ENCODE assay signal across 8 cellular contexts in genomic region chr17:58693208-58693607, GRCh38. TPM values are rescaled to one million over a fixed set of nuclear protein-coding genes. Genes with fewer than 3 reads are reported as not detected.
DNase-seq lines count a peak whose midpoint lies in the region; ATAC-seq and TF ChIP-seq lines count a peak whose summit lies in the region.

No MANE protein-coding gene starts in this region.

- H3K79me2 ChIP-seq in OCI-LY3 (ENCODE audit: low read length), result peaks cover 32% of the 10 kb centered on the region

- H3K9ac ChIP-seq in ES-I3 (ENCODE audit: low read depth, low read length), result peak overlapping the region; percentile 63; the same call in 1 of the 2 replicates
- H3K9ac ChIP-seq in OCI-LY3 (ENCODE audit: low read length), result peak overlapping the region; percentile 87

- peak overlapping the region; percentile 71 for H3K27ac ChIP-seq in OCI-LY3 (ENCODE audit: low read length)

- peaks cover 3% of the 10 kb centered on the region for H3K27me3 Mint-ChIP-seq in endothelial cell (ENCODE audit: unreplicated experiment)

- H3K27me3 ChIP-seq in OCI-LY3 (ENCODE audit: low read depth, low read length), result no peaks in the 10 kb centered on the region

- ATAC-seq in GM21360 (IDR thresholded peaks at IDR 0.05; ENCODE audit: unreplicated experiment) (no peak), GM19035 (IDR thresholded peaks at IDR 0.05; ENCODE audit: unreplicated experiment) (no peak)

- H3K4me1 ChIP-seq in ES-I3 (ENCODE audit: insufficient read depth, low read length) (peaks cover 3% of the 10 kb centered on the region; the same call in 1 of the 2 replicates), OCI-LY3 (ENCODE audit: low read length) (peaks cover 22% of the 10 kb centered on the region)

- no peaks in the 10 kb centered on the region for H3K9me3 Mint-ChIP-seq in endothelial cell (ENCODE audit: unreplicated experiment)

- peak overlapping the region; percentile 57 for H3K27ac Mint-ChIP-seq in endothelial cell (ENCODE audit: unreplicated experiment)

- H3K9me3 ChIP-seq in ES-I3 (ENCODE audit: control insufficient read depth, insufficient read depth, low read length) (no peaks in the 10 kb centered on the region), OCI-LY3 (ENCODE audit: insufficient read depth, low read length) (no peaks in the 10 kb centered on the region)

- TF ChIP-seq CTCF in OCI-LY3 (IDR thresholded peaks at IDR 0.05; ENCODE audit: low read depth, low read length), result no peak
- TF ChIP-seq CTCF in endothelial cell (IDR thresholded peaks at IDR 0.05; ENCODE audit: unreplicated experiment), result no peak

- peak overlapping the region; percentile 89 for H3K4me3 Mint-ChIP-seq in endothelial cell (ENCODE audit: unreplicated experiment)

- H3K36me3 ChIP-seq in ES-I3 (ENCODE audit: insufficient read depth, low read length), result no peaks in the 10 kb centered on the region
- H3K36me3 ChIP-seq in OCI-LY3 (replicated peaks; ENCODE audit: low read depth, low read length), result peaks cover 19% of the 10 kb centered on the region

- peak overlapping the region; percentile 88 for H3K4me2 ChIP-seq in OCI-LY3 (ENCODE audit: low read length)

- no peaks in the 10 kb centered on the region for H3K36me3 Mint-ChIP-seq in endothelial cell (ENCODE audit: low read depth, unreplicated experiment)

- H3K4me3 ChIP-seq in OCI-LY3 (ENCODE audit: low read length), result peak overlapping the region; percentile 92

- H3K4me1 Mint-ChIP-seq in endothelial cell (ENCODE audit: unreplicated experiment), result peaks cover 17% of the 10 kb centered on the region

- DNase-seq in endothelial cell (ENCODE audit: low spot score) (no peak), pons (ENCODE audit: low spot score) (peak; percentile 4), NCI-H524 (lab: John Stamatoyannopoulos, UW) (no peak)
- DNase-seq in stimulated activated CD4-positive, alpha-beta T cell treated with anti-CD3 and anti-CD28 coated beads, Interleukin-4, amount 100 ng/mL, for 24 hours, result no peak

- no peak overlapping the region for H2AFZ ChIP-seq in OCI-LY3 (ENCODE audit: low read depth, low read length)

- no peaks in the 10 kb centered on the region for H4K20me1 ChIP-seq in OCI-LY3 (ENCODE audit: insufficient read depth, low read length)

RNA-seq across cellular contexts. Expression of gene RAD51C, which starts 0.8 kb away (rescaled TPM):
- 11.3 TPM for total RNA-seq in endothelial cell (ENCODE audit: unreplicated experiment)

RNA-seq across cellular contexts. Expression of gene TEX14, which starts 1.4 kb away (rescaled TPM):
- 0.21 TPM for total RNA-seq in endothelial cell (ENCODE audit: unreplicated experiment)
